In the genomic region with DNA sequence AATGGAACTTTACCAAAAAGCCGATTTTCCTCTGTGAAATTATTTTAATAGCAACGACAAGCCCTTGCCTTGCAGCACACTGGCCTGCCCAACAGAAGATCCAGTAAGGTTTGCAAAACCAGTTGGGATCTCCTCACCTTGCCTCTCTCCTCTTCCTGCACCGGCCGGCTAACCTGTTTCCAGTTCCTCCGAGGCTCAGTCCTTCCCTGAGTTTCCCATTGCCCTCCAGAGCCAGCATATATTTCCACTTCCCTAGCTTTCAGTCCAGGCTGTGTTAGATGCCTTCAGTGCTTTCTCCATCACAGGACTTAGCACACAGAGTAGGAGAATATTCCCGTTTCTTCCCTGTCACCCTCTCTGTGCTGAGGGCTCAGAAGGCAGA, we compare ENCODE assay signal across 8 cellular contexts.
A peak's percentile ranks its signal among the peaks of the same experiment; 100 is the strongest.
DNase-seq lines count a peak whose midpoint lies in the region; ATAC-seq lines count a peak whose summit lies in the region.

No MANE protein-coding gene starts in this region.

- no peak overlapping the region for H3K4ac ChIP-seq in neuronal stem cell (ENCODE audit: low read length)

- H3K9me3 Mint-ChIP-seq in naive thymus-derived CD4-positive, alpha-beta T cell = peaks cover 0 to 16% (median 2%) of the 10 kb centered on the region in 11 donors

- H3K4me2 ChIP-seq in neuronal stem cell (ENCODE audit: insufficient read depth, low read length, poor library complexity, severe bottlenecking) = peak overlapping the region; percentile 91

- H3K36me3 ChIP-seq in neuronal stem cell (replicated peaks in 1 of 2; ENCODE audit: control insufficient read depth in 2 of 2, insufficient read depth in 2 of 2, low read length in 2 of 2) = no peaks in the 10 kb centered on the region
- H3K36me3 ChIP-seq in naive thymus-derived CD4-positive, alpha-beta T cell (ENCODE audit: control insufficient read depth in 2 of 3, insufficient read depth in 3 of 3, low read length in 3 of 3) = no peaks in the 10 kb centered on the region

- H3K4me3 Mint-ChIP-seq in naive thymus-derived CD4-positive, alpha-beta T cell = peak overlapping the region in 2 of 10 donors; percentile 19 to 20

- H3K79me1 ChIP-seq in neuronal stem cell (ENCODE audit: low read depth, low read length) = no peaks in the 10 kb centered on the region

- no peak overlapping the region for H2BK5ac ChIP-seq in neuronal stem cell (ENCODE audit: low read length)

- H3K18ac ChIP-seq in neuronal stem cell (ENCODE audit: low read length) = no peak overlapping the region

- intact Hi-C loops in naive thymus-derived CD4-positive, alpha-beta T cell (cut with micrococcal nuclease) = no loop called here

- peaks cover 0 to 2% of the 10 kb centered on the region in 2 donors for H3K4me1 ChIP-seq in neuronal stem cell (ENCODE audit: control insufficient read depth in 2 of 2, insufficient read depth in 1 of 2, low read depth in 1 of 2, low read length in 2 of 2)
- H3K4me1 ChIP-seq in naive thymus-derived CD4-positive, alpha-beta T cell (ENCODE audit: control insufficient read depth in 2 of 2, insufficient read depth in 2 of 2, low read length in 2 of 2) = no peaks in the 10 kb centered on the region

- H3K14ac ChIP-seq in neuronal stem cell (ENCODE audit: low read length) = no peak overlapping the region

- DNase-seq in Daoy (ENCODE audit: low read depth) (peak; percentile 26), NCI-H526 treated with DMSO at 0.1 percent for 48 hours (lab: John Stamatoyannopoulos, UW) (peak; percentile 58), neuronal stem cell (ENCODE audit: low spot score) (no peak)
- DNase-seq in central memory CD4-positive, alpha-beta T cell = no peak
- DNase-seq in naive thymus-derived CD4-positive, alpha-beta T cell = no peak
- no peak for DNase-seq in activated CD4-positive, alpha-beta T cell treated with anti-CD3 and anti-CD28 coated beads for 48 hours

- no peak overlapping the region for H2BK12ac ChIP-seq in neuronal stem cell (ENCODE audit: low read length)

- no peak overlapping the region for H3K23ac ChIP-seq in neuronal stem cell (ENCODE audit: low read depth, low read length, poor library complexity)

- H4K8ac ChIP-seq in neuronal stem cell (ENCODE audit: low read depth, low read length) = no peak overlapping the region

- H3K27ac Mint-ChIP-seq in naive thymus-derived CD4-positive, alpha-beta T cell = no peak overlapping the region

- CTCF ChIA-PET in naive thymus-derived CD4-positive, alpha-beta T cell (lab: Charles Lee) = no interaction called here

- peaks cover 0 to 59% (median 0%) of the 10 kb centered on the region in 3 experiments for H3K27me3 ChIP-seq in neuronal stem cell (ENCODE audit: control insufficient read depth in 3 of 3, insufficient read depth in 3 of 3, low read depth in 1 of 3, low read length in 3 of 3)
- peaks cover 0 to 5% of the 10 kb centered on the region in 2 donors for H3K27me3 ChIP-seq in naive thymus-derived CD4-positive, alpha-beta T cell (ENCODE audit: control insufficient read depth in 2 of 2, insufficient read depth in 2 of 2, low read length in 2 of 2)

- H3K4me1 Mint-ChIP-seq in naive thymus-derived CD4-positive, alpha-beta T cell = peaks cover 0 to 15% (median 9%) of the 10 kb centered on the region in 7 donors

- peaks cover 2 to 8% of the 10 kb centered on the region in 2 donors for H3K9me3 ChIP-seq in neuronal stem cell (replicated peaks in 1 of 2; ENCODE audit: control insufficient read depth in 2 of 2, insufficient read depth in 1 of 2, low read depth in 1 of 2, low read length in 2 of 2)
- no peaks in the 10 kb centered on the region for H3K9me3 ChIP-seq in naive thymus-derived CD4-positive, alpha-beta T cell (ENCODE audit: control insufficient read depth in 2 of 3, low read length in 3 of 3)

- WGBS in neuronal stem cell (ENCODE audit: extremely low coverage in 2 of 2, insufficient read length in 2 of 2, insufficient replicate concordance in 1 of 2), 2 donors = no CpG with 5 or more reads among the region's 6 CpGs

- no peak overlapping the region for H2BK120ac ChIP-seq in neuronal stem cell (ENCODE audit: low read depth, low read length)

- no peaks in the 10 kb centered on the region for H3K36me3 Mint-ChIP-seq in naive thymus-derived CD4-positive, alpha-beta T cell

- POLR2A ChIA-PET in naive thymus-derived CD4-positive, alpha-beta T cell (lab: Charles Lee) = no interaction called here

- no peak overlapping the region for H4K91ac ChIP-seq in neuronal stem cell (ENCODE audit: low read depth, low read length, poor library complexity)

- peak overlapping the region; percentile 91 for H2AFZ ChIP-seq in neuronal stem cell (ENCODE audit: low read length)

- peaks cover 52 to 65% (median 56%) of the 10 kb centered on the region in 5 donors for H3K27me3 Mint-ChIP-seq in naive thymus-derived CD4-positive, alpha-beta T cell

- H3K4me3 ChIP-seq in neuronal stem cell (ENCODE audit: low read length in 2 of 2) = no peak overlapping the region
- H3K4me3 ChIP-seq in naive thymus-derived CD4-positive, alpha-beta T cell (ENCODE audit: low read length) = no peak overlapping the region

- ATAC-seq in esophagus mucosa = peak; percentile 56
- ATAC-seq in HG03457 (IDR thresholded peaks at IDR 0.05; ENCODE audit: unreplicated experiment) = no peak
- ATAC-seq in naive thymus-derived CD4-positive, alpha-beta T cell = no peak

- H2AK5ac ChIP-seq in neuronal stem cell (ENCODE audit: low read depth, low read length) = no peak overlapping the region

- no peak overlapping the region for H3K27ac ChIP-seq in neuronal stem cell (replicated peaks; ENCODE audit: low read length)
- H3K27ac ChIP-seq in naive thymus-derived CD4-positive, alpha-beta T cell (ENCODE audit: low read depth, low read length) = no peak overlapping the region

- no peak overlapping the region for H3K9ac ChIP-seq in neuronal stem cell (ENCODE audit: low read depth, low read length, poor library complexity)

- no peak overlapping the region for H2BK15ac ChIP-seq in neuronal stem cell (ENCODE audit: low read length)

Comparison
In these comparisons a context has a peak if more than half of its experiments do, and no peak if none do; other contexts are left out.
1. DNase-seq: peak in Daoy (single experiment) and NCI-H526 treated with DMSO at 0.1 percent for 48 hours (single experiment); none in neuronal stem cell (single experiment), central memory CD4-positive, alpha-beta T cell (single experiment), naive thymus-derived CD4-positive, alpha-beta T cell (0 of 9) and activated CD4-positive, alpha-beta T cell treated with anti-CD3 and anti-CD28 coated beads for 48 hours (single experiment).